20 cellular contexts compared by ENCODE assay signal in genomic region chr11:128915148-128915519, GRCh38. TPM values are rescaled to one million over a fixed set of nuclear protein-coding genes. Genes with fewer than 3 reads are reported as not detected.
"Had no signal": no experiment of that assay in that cellular context is flagged by ENCODE, and none has a peak within 500 bp of the region (broad histone marks: within the 10 kb centered on the region; RNA-seq: fewer than 3 reads in every experiment).

No MANE protein-coding gene starts in this region.

- H3K4me1 ChIP-seq: breast epithelium, right lobe of liver, testis, upper lobe of left lung had no signal

- H3K9me3 Mint-ChIP-seq: activated naive CD4-positive, alpha-beta T cell treated with anti-CD3 and anti-CD28 coated beads for 36 hours; activated naive CD8-positive, alpha-beta T cell treated with anti-CD3 and anti-CD28 coated beads, Interleukin-2, amount 50 U/mL, for 24 hours; activated T-helper 2 cell treated with anti-CD3 and anti-CD28 coated beads, Interferon-gamma antibody, Interleukin-2, Interleukin-4, amounts not matched to agents 10 μg/mL and 5 μg/mL and 100 μg/mL, durations not matched to agents 14 hours and 24 hours and 36 hours had no signal

- H3K27ac ChIP-seq: breast epithelium, right lobe of liver, SK-N-MC, testis, upper lobe of left lung had no signal

- H3K4me3 ChIP-seq: breast epithelium, right lobe of liver, SK-N-MC, testis, upper lobe of left lung had no signal

- H3K27ac Mint-ChIP-seq: activated naive CD4-positive, alpha-beta T cell treated with anti-CD3 and anti-CD28 coated beads for 36 hours; activated naive CD8-positive, alpha-beta T cell treated with anti-CD3 and anti-CD28 coated beads, Interleukin-2, amount 50 U/mL, for 24 hours; activated T-helper 2 cell treated with anti-CD3 and anti-CD28 coated beads, Interferon-gamma antibody, Interleukin-2, Interleukin-4, amounts not matched to agents 10 μg/mL and 5 μg/mL and 100 μg/mL, durations not matched to agents 14 hours and 24 hours and 36 hours; naive B cell; progenitor cell of endocrine pancreas; stimulated activated naive CD8-positive, alpha-beta T cell treated with anti-CD3 and anti-CD28 coated beads, Interleukin-15, amount 100 ng/mL, for 72 hours had no signal

- H3K36me3 ChIP-seq: breast epithelium, right lobe of liver, upper lobe of left lung had no signal

- DNase-seq: activated CD4-positive, alpha-beta T cell treated with anti-CD3 and anti-CD28 coated beads, Interleukin-2, amount 50 U/mL, for 4 hours; activated naive CD4-positive, alpha-beta T cell treated with anti-CD3 and anti-CD28 coated beads for 36 hours; activated naive CD8-positive, alpha-beta T cell treated with anti-CD3 and anti-CD28 coated beads, Interleukin-2, amount 50 U/mL, for 24 hours; activated T-cell treated with anti-CD3 and anti-CD28 coated beads for 4 hours; foreskin fibroblast; naive B cell; nucleus accumbens; stimulated activated CD4-positive, alpha-beta T cell treated with anti-CD3 and anti-CD28 coated beads, Interleukin-1b, Interleukin-23, amount 100 ng/mL, for 48 hours; stimulated activated naive CD8-positive, alpha-beta T cell treated with anti-CD3 and anti-CD28 coated beads, Interleukin-15, amount 100 ng/mL, for 72 hours; testis; upper lobe of left lung had no signal

- ATAC-seq: activated CD4-positive, CD25-positive, alpha-beta regulatory T cell treated with anti-CD3 and anti-CD28 coated beads, Interleukin-2, amount 50 U/mL, for 24 hours; activated naive CD8-positive, alpha-beta T cell treated with anti-CD3 and anti-CD28 coated beads, Interleukin-2, amount 50 U/mL, for 24 hours; right lobe of liver; stimulated activated naive CD8-positive, alpha-beta T cell treated with anti-CD3 and anti-CD28 coated beads, Interleukin-15, amount 100 ng/mL, for 72 hours had no signal

- H3K4me3 Mint-ChIP-seq: activated naive CD4-positive, alpha-beta T cell treated with anti-CD3 and anti-CD28 coated beads for 36 hours; activated naive CD8-positive, alpha-beta T cell treated with anti-CD3 and anti-CD28 coated beads, Interleukin-2, amount 50 U/mL, for 24 hours; naive B cell; stimulated activated naive CD8-positive, alpha-beta T cell treated with anti-CD3 and anti-CD28 coated beads, Interleukin-15, amount 100 ng/mL, for 72 hours had no signal

- H3K27me3 ChIP-seq: right lobe of liver, testis, upper lobe of left lung had no signal

- H3K9me3 ChIP-seq: breast epithelium, right lobe of liver, testis, upper lobe of left lung had no signal

RNA-seq across cellular contexts. Expression of gene KCNJ5, which starts 24.0 kb away (rescaled TPM):
- total RNA-seq: activated naive CD4-positive, alpha-beta T cell treated with anti-CD3 and anti-CD28 coated beads for 36 hours; activated T-helper 2 cell treated with anti-CD3 and anti-CD28 coated beads, Interferon-gamma antibody, Interleukin-2, Interleukin-4, amounts not matched to agents 10 μg/mL and 5 μg/mL and 100 μg/mL, durations not matched to agents 14 hours and 24 hours and 36 hours had no signal

RNA-seq across cellular contexts. Expression of gene TP53AIP1, which starts 27.5 kb away (rescaled TPM):
- total RNA-seq: activated naive CD4-positive, alpha-beta T cell treated with anti-CD3 and anti-CD28 coated beads for 36 hours; activated T-helper 2 cell treated with anti-CD3 and anti-CD28 coated beads, Interferon-gamma antibody, Interleukin-2, Interleukin-4, amounts not matched to agents 10 μg/mL and 5 μg/mL and 100 μg/mL, durations not matched to agents 14 hours and 24 hours and 36 hours; aorta; mononuclear cell had no signal
- polyA plus RNA-seq: aorta had no signal

RNA-seq across cellular contexts. Expression of gene KCNJ1, which starts 48.0 kb away (rescaled TPM):
- total RNA-seq: activated naive CD4-positive, alpha-beta T cell treated with anti-CD3 and anti-CD28 coated beads for 36 hours; activated T-helper 2 cell treated with anti-CD3 and anti-CD28 coated beads, Interferon-gamma antibody, Interleukin-2, Interleukin-4, amounts not matched to agents 10 μg/mL and 5 μg/mL and 100 μg/mL, durations not matched to agents 14 hours and 24 hours and 36 hours; esophagus mucosa; progenitor cell of endocrine pancreas; right lobe of liver had no signal
- polyA plus RNA-seq: aorta had no signal
